In the genomic region with DNA sequence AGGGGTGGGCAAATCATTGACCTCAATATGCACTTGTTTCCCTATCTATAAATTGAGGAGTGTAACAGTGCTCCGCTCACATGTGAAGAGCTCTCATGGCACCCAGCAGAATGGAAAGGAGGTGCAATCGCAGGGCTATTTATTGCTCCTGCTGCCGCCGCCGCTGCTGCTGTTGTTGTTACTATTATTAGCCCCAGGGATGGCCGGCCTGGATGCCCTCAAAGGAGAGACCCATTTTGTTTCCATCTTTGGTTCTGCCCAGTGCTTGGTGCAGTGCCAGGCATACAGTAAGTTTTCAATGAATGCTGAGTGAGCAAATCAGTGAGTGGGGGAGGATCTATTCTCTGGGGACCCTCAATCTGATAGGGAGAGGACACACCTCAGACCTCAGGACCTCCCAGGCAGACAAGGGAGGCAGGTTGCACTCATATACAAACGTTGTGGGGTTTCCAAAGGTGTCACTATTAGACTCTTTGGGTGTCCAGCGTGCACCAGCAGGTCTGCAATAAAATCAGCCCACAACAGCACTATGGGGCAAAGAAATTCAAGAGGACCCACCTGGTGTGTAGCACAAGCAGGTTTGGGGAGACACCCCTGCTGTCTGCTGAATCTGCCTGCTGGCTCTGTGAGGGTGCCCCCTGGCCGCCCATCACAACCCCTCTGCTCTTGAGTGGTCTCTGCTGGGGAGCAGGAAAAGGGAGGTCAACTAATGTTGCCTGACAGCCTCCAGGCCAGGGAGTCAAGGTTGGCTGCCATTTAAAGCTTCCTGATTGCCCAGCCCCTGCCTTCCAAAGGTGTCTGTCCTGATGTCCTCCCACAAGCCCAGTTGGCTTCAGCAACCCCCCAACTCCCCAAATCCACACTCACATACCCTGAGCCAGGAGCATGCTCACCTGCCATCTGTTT, we compare ENCODE assay signal across 17 cellular contexts.
"Had no signal": no experiment of that assay in that cellular context is flagged by ENCODE, and none has a peak within 500 bp of the region (broad histone marks: within the 10 kb centered on the region; RNA-seq: fewer than 3 reads in every experiment).

No MANE protein-coding gene starts in this region.

- H3K9me3 ChIP-seq: esophagus muscularis mucosa, psoas muscle, right lobe of liver, SK-N-SH, thoracic aorta had no signal

- H3K27me3 ChIP-seq: right lobe of liver had no signal

- H3K9ac ChIP-seq: SK-N-SH had no signal

- DNase-seq: activated B cell treated with CpG ODN at 0.5 μM for 24 hours; activated CD4-positive, alpha-beta memory T cell treated with anti-CD3 and anti-CD28 coated beads, Interleukin-2, amount 10 ng/mL, durations not matched to agents 7 days and 5 days; activated CD4-positive, alpha-beta T cell treated with anti-CD3 and anti-CD28 coated beads for 4 hours; activated CD8-positive, alpha-beta memory T cell treated with anti-CD3 and anti-CD28 coated beads, Interleukin-2, amount 10 ng/mL, durations not matched to agents 7 days and 5 days; activated naive CD4-positive, alpha-beta T cell treated with anti-CD3 and anti-CD28 coated beads, Interleukin-2, amount 50 U/mL, for 16 hours; aorta; cerebellar nuclear complex; effector CD8-positive, alpha-beta T cell; left colon; psoas muscle; right lobe of liver; stimulated activated CD4-positive, alpha-beta T cell treated with anti-CD3 and anti-CD28 coated beads, Interleukin-4, amount 100 ng/mL, for 24 hours had no signal

- H3K4me1 Mint-ChIP-seq: activated B cell treated with CpG ODN at 0.5 μM for 24 hours; activated CD4-positive, alpha-beta memory T cell treated with anti-CD3 and anti-CD28 coated beads, Interleukin-2, amount 10 ng/mL, durations not matched to agents 7 days and 5 days; activated CD8-positive, alpha-beta memory T cell treated with anti-CD3 and anti-CD28 coated beads, Interleukin-2, amount 10 ng/mL, durations not matched to agents 7 days and 5 days; neural crest cell; stimulated activated memory B cell treated with anti-CD40 and anti-IgM and Interleukin-4, amounts not matched to agents 10 μg/mL and 1 μg/mL and 100 μg/mL, for 72 hours had no signal

- ATAC-seq: activated CD8-positive, alpha-beta memory T cell treated with anti-CD3 and anti-CD28 coated beads, Interleukin-2, amount 10 ng/mL, durations not matched to agents 7 days and 5 days; left colon; psoas muscle; stimulated activated memory B cell treated with anti-CD40 and anti-IgM and Interleukin-4, amounts not matched to agents 10 μg/mL and 1 μg/mL and 100 μg/mL, for 72 hours had no signal

- H3K4me3 Mint-ChIP-seq: activated B cell treated with CpG ODN at 0.5 μM for 24 hours; activated CD4-positive, alpha-beta memory T cell treated with anti-CD3 and anti-CD28 coated beads, Interleukin-2, amount 10 ng/mL, durations not matched to agents 7 days and 5 days; activated CD8-positive, alpha-beta memory T cell treated with anti-CD3 and anti-CD28 coated beads, Interleukin-2, amount 10 ng/mL, durations not matched to agents 7 days and 5 days; neural crest cell; stimulated activated memory B cell treated with anti-CD40 and anti-IgM and Interleukin-4, amounts not matched to agents 10 μg/mL and 1 μg/mL and 100 μg/mL, for 72 hours had no signal

- H3K36me3 Mint-ChIP-seq: activated CD8-positive, alpha-beta memory T cell treated with anti-CD3 and anti-CD28 coated beads, Interleukin-2, amount 10 ng/mL, durations not matched to agents 7 days and 5 days; stimulated activated memory B cell treated with anti-CD40 and anti-IgM and Interleukin-4, amounts not matched to agents 10 μg/mL and 1 μg/mL and 100 μg/mL, for 72 hours had no signal

- H3K27me3 Mint-ChIP-seq: activated CD4-positive, alpha-beta memory T cell treated with anti-CD3 and anti-CD28 coated beads, Interleukin-2, amount 10 ng/mL, durations not matched to agents 7 days and 5 days; activated CD8-positive, alpha-beta memory T cell treated with anti-CD3 and anti-CD28 coated beads, Interleukin-2, amount 10 ng/mL, durations not matched to agents 7 days and 5 days had no signal

- H3K27ac Mint-ChIP-seq: activated B cell treated with CpG ODN at 0.5 μM for 24 hours; activated CD4-positive, alpha-beta memory T cell treated with anti-CD3 and anti-CD28 coated beads, Interleukin-2, amount 10 ng/mL, durations not matched to agents 7 days and 5 days; activated CD8-positive, alpha-beta memory T cell treated with anti-CD3 and anti-CD28 coated beads, Interleukin-2, amount 10 ng/mL, durations not matched to agents 7 days and 5 days; stimulated activated memory B cell treated with anti-CD40 and anti-IgM and Interleukin-4, amounts not matched to agents 10 μg/mL and 1 μg/mL and 100 μg/mL, for 72 hours had no signal

- H3K9me3 Mint-ChIP-seq: activated B cell treated with CpG ODN at 0.5 μM for 24 hours; activated CD4-positive, alpha-beta memory T cell treated with anti-CD3 and anti-CD28 coated beads, Interleukin-2, amount 10 ng/mL, durations not matched to agents 7 days and 5 days; neural crest cell; stimulated activated memory B cell treated with anti-CD40 and anti-IgM and Interleukin-4, amounts not matched to agents 10 μg/mL and 1 μg/mL and 100 μg/mL, for 72 hours had no signal

- H3K4me3 ChIP-seq: esophagus muscularis mucosa, psoas muscle, right lobe of liver, thoracic aorta had no signal

- H3K27ac ChIP-seq: esophagus muscularis mucosa, psoas muscle, right lobe of liver, thoracic aorta had no signal

- H3K4me1 ChIP-seq: psoas muscle, right lobe of liver had no signal

- H3K36me3 ChIP-seq: esophagus muscularis mucosa, right lobe of liver, thoracic aorta had no signal
